ENCODE assay signal across 20 cellular contexts in the genomic region with DNA sequence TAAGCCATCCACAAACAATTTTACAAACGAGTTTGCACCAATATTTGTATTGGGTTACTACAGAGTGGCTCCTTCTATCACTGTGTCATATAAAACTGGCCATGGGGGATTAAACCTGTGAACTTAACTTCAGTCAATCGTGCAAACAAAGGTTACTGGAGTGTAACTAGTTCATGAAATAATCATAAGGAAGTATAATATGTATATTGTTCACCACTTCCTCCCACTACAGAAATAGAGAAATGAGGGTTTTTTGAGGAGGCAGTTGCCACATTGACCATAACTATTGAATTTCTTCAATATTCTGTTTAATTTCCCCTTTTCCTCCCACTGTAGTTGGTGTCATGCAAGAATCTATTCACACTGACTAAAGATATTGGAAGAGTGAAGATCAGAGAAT. TPM values are rescaled to one million over a fixed set of nuclear protein-coding genes. Genes with fewer than 3 reads are reported as not detected.
DNase-seq lines count a peak whose midpoint lies in the region; ATAC-seq lines count a peak whose summit lies in the region.
"Had no signal": no experiment of that assay in that cellular context is flagged by ENCODE, and none has a peak within 500 bp of the region (broad histone marks: within the 10 kb centered on the region; RNA-seq: fewer than 3 reads in every experiment).

A gene with protein sequence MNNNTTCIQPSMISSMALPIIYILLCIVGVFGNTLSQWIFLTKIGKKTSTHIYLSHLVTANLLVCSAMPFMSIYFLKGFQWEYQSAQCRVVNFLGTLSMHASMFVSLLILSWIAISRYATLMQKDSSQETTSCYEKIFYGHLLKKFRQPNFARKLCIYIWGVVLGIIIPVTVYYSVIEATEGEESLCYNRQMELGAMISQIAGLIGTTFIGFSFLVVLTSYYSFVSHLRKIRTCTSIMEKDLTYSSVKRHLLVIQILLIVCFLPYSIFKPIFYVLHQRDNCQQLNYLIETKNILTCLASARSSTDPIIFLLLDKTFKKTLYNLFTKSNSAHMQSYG (plus strand): TSS at position 361 of the 400 bp plus-strand sequence. CDS start 2,846 bp downstream, outside the sequence.

- H3K14ac ChIP-seq in trophoblast cell (ENCODE audit: low read length), result no peak within 1 kb of the TSS

- peaks cover 4% of the 10 kb centered on the region for H3K9me3 Mint-ChIP-seq in stimulated activated naive CD8-positive, alpha-beta T cell treated with anti-CD3 and anti-CD28 coated beads, Interleukin-15, Interleukin-2, amounts not matched to agents 100 ng/mL and 50 ng/mL, for 24 hours
- peaks cover 0 to 9% (median 7%) of the 10 kb centered on the region in 6 donors for H3K9me3 Mint-ChIP-seq in immature natural killer cell

- H3K79me1 ChIP-seq in trophoblast cell (ENCODE audit: low read length), result peaks cover 2% of the 10 kb centered on the region

- no peak within 1 kb of the TSS for H3K18ac ChIP-seq in trophoblast cell (ENCODE audit: low read length)

- H3K36me3 ChIP-seq in trophoblast cell (ENCODE audit: control insufficient read depth in 1 of 2, insufficient read depth in 2 of 2, low read length in 2 of 2), result peaks cover 0 to 1% of the 10 kb centered on the region in 2 experiments
- H3K36me3 ChIP-seq: ascending aorta, colonic mucosa, right lobe of liver, tibial artery had no signal

- H4K8ac ChIP-seq in trophoblast cell (ENCODE audit: low read depth, low read length), result no peak within 1 kb of the TSS

- H3K27me3 ChIP-seq in trophoblast cell (ENCODE audit: insufficient read depth, low read length), result no peaks in the 10 kb centered on the region
- H3K27me3 ChIP-seq: ascending aorta, colonic mucosa, right lobe of liver, tibial artery had no signal

- ATAC-seq in stimulated activated naive CD8-positive, alpha-beta T cell treated with anti-CD3 and anti-CD28 coated beads, Interleukin-15, Interleukin-2, amounts not matched to agents 100 U/mL and 50 U/mL, for 24 hours, result no peak
- ATAC-seq in HG02798 (IDR thresholded peaks at IDR 0.05; ENCODE audit: poor library complexity, unreplicated experiment), result no peak
- ATAC-seq: HCT116 had no signal

- no peak within 1 kb of the TSS for H4K12ac ChIP-seq in trophoblast cell (ENCODE audit: low read depth, low read length)

- H2BK5ac ChIP-seq in trophoblast cell (ENCODE audit: low read depth, low read length, poor library complexity), result no peak within 1 kb of the TSS

- no peak within 1 kb of the TSS for H2AK5ac ChIP-seq in trophoblast cell (ENCODE audit: low read length)

- no peak within 1 kb of the TSS for H2BK120ac ChIP-seq in trophoblast cell (ENCODE audit: insufficient read depth, low read length, poor library complexity)

- H3K9ac ChIP-seq in trophoblast cell (ENCODE audit: low read length), result no peak within 1 kb of the TSS

- no peaks in the 10 kb centered on the region for H3K27me3 Mint-ChIP-seq in stimulated activated naive CD8-positive, alpha-beta T cell treated with anti-CD3 and anti-CD28 coated beads, Interleukin-15, Interleukin-2, amounts not matched to agents 100 ng/mL and 50 ng/mL, for 24 hours
- H3K27me3 Mint-ChIP-seq in immature natural killer cell (ENCODE audit: low read depth in 3 of 3), result peaks cover 7 to 9% (median 8%) of the 10 kb centered on the region in 3 donors
- H3K27me3 Mint-ChIP-seq: activated CD4-positive, alpha-beta T cell treated with anti-CD3 and anti-CD28 coated beads, Interleukin-2, amount 10 ng/mL, durations not matched to agents 24 days and 14 days had no signal

- WGBS in trophoblast cell (ENCODE audit: extremely low coverage, insufficient coverage, insufficient read length), result no CpG with 5 or more reads among the region's 2 CpGs

- no peaks in the 10 kb centered on the region for H3K79me2 ChIP-seq in trophoblast cell (ENCODE audit: control insufficient read depth, insufficient read depth, low read length, poor library complexity)

- no peak within 1 kb of the TSS for H4K91ac ChIP-seq in trophoblast cell (ENCODE audit: low read depth, low read length)

- no peak within 1 kb of the TSS for H3K4ac ChIP-seq in trophoblast cell (ENCODE audit: low read depth, low read length)

- H3K4me1 ChIP-seq in trophoblast cell (ENCODE audit: control insufficient read depth in 1 of 2, insufficient read depth in 2 of 2, low read length in 2 of 2), result no peaks in the 10 kb centered on the region
- H3K4me1 ChIP-seq: ascending aorta, colonic mucosa, right lobe of liver had no signal

- no peak within 1 kb of the TSS for H3K4me2 ChIP-seq in trophoblast cell (ENCODE audit: low read length)

- peaks cover 61% of the 10 kb centered on the region for H3K4me1 Mint-ChIP-seq in stimulated activated naive CD8-positive, alpha-beta T cell treated with anti-CD3 and anti-CD28 coated beads, Interleukin-15, Interleukin-2, amounts not matched to agents 100 ng/mL and 50 ng/mL, for 24 hours (ENCODE audit: low read depth)
- H3K4me1 Mint-ChIP-seq in immature natural killer cell, result peaks cover 54 to 66% of the 10 kb centered on the region in 2 donors

- H2BK12ac ChIP-seq in trophoblast cell (ENCODE audit: low read length), result no peak within 1 kb of the TSS

- H3K4me3 Mint-ChIP-seq in stimulated activated naive CD8-positive, alpha-beta T cell treated with anti-CD3 and anti-CD28 coated beads, Interleukin-15, Interleukin-2, amounts not matched to agents 100 ng/mL and 50 ng/mL, for 24 hours, result peak within 1 kb of the TSS; percentile 2
- H3K4me3 Mint-ChIP-seq in immature natural killer cell, result peak within 1 kb of the TSS; percentile 65 to 79 (median 70)
- H3K4me3 Mint-ChIP-seq: activated CD4-positive, alpha-beta T cell treated with anti-CD3 and anti-CD28 coated beads, Interleukin-2, amount 10 ng/mL, durations not matched to agents 24 days and 14 days had no signal

- no peak within 1 kb of the TSS for H3K4me3 ChIP-seq in trophoblast cell (ENCODE audit: low read depth, low read length)
- H3K4me3 ChIP-seq: ascending aorta, colonic mucosa, right lobe of liver, tibial artery had no signal

- H3K23ac ChIP-seq in trophoblast cell (ENCODE audit: low read length), result no peak within 1 kb of the TSS

- no peaks in the 10 kb centered on the region for H3K9me3 ChIP-seq in trophoblast cell (ENCODE audit: insufficient read depth, low read depth, low read length)
- H3K9me3 ChIP-seq: colonic mucosa, right lobe of liver had no signal

- no peak within 1 kb of the TSS for H3K27ac ChIP-seq in trophoblast cell (ENCODE audit: low read depth, low read length)
- H3K27ac ChIP-seq: ascending aorta, colonic mucosa, epithelial cell of prostate, right lobe of liver, tibial artery had no signal

- peaks cover 27% of the 10 kb centered on the region for H3K36me3 Mint-ChIP-seq in stimulated activated naive CD8-positive, alpha-beta T cell treated with anti-CD3 and anti-CD28 coated beads, Interleukin-15, Interleukin-2, amounts not matched to agents 100 ng/mL and 50 ng/mL, for 24 hours (ENCODE audit: low read depth)
- peaks cover 0 to 7% (median 4%) of the 10 kb centered on the region in 3 donors for H3K36me3 Mint-ChIP-seq in immature natural killer cell

- no peak for DNase-seq in stimulated activated naive CD8-positive, alpha-beta T cell treated with anti-CD3 and anti-CD28 coated beads, Interleukin-15, Interleukin-2, amounts not matched to agents 100 U/mL and 50 U/mL, for 24 hours
- peak; percentile 70 for DNase-seq in SKM-1 treated with dmso at 0.1 percent for 144 hours (lab: John Stamatoyannopoulos, UW; ENCODE audit: unreplicated experiment)
- no peak for DNase-seq in immature natural killer cell
- DNase-seq in DMS153 treated with DMSO at 0.1 percent for 48 hours (lab: John Stamatoyannopoulos, UW; ENCODE audit: unreplicated experiment), result no peak
- no peak for DNase-seq in GM19240 (ENCODE audit: insufficient read length, low spot score)
- no peak for DNase-seq in trophoblast cell
- DNase-seq: activated CD4-positive, alpha-beta T cell treated with anti-CD3 and anti-CD28 coated beads, Interleukin-2, amount 10 ng/mL, durations not matched to agents 24 days and 14 days; colonic mucosa; NCI-H1048; NCI-H2081 treated with DMSO at 0.1 percent for 48 hours; NCI-H748 treated with DMSO at 0.1 percent for 48 hours; right lobe of liver; stimulated activated CD4-positive, alpha-beta T cell treated with anti-CD3 and anti-CD28 coated beads, Interleukin-2, amount 100 ng/mL, for 48 hours; T-helper 9 cell; tibial artery had no signal

- H3K27ac Mint-ChIP-seq in stimulated activated naive CD8-positive, alpha-beta T cell treated with anti-CD3 and anti-CD28 coated beads, Interleukin-15, Interleukin-2, amounts not matched to agents 100 ng/mL and 50 ng/mL, for 24 hours, result no peak within 1 kb of the TSS
- H3K27ac Mint-ChIP-seq in immature natural killer cell, result peak within 1 kb of the TSS in 5 of 6 donors; percentile 2 to 55 (median 41)
- H3K27ac Mint-ChIP-seq: activated CD4-positive, alpha-beta T cell treated with anti-CD3 and anti-CD28 coated beads, Interleukin-2, amount 10 ng/mL, durations not matched to agents 24 days and 14 days had no signal

- no peak within 1 kb of the TSS for H2AFZ ChIP-seq in trophoblast cell (ENCODE audit: insufficient read depth, low read length, poor library complexity)

RNA-seq across cellular contexts. Expression of the gene that starts here (rescaled TPM):
- polyA plus RNA-seq in immature natural killer cell, result 1 to 10 TPM; 5.5 to 7.2 (median 5.7) TPM
- not detected in 2 replicates for polyA plus RNA-seq in trophoblast cell (2013)
